In genomic region chr17:15351487-15351840, GRCh38 we compare ENCODE assay signal across 16 cellular contexts. TPM values are rescaled to one million over a fixed set of nuclear protein-coding genes. Genes with fewer than 3 reads are reported as not detected.
DNase-seq lines count a peak whose midpoint lies in the region; ATAC-seq and TF ChIP-seq lines count a peak whose summit lies in the region.
"Had no signal": no experiment of that assay in that cellular context is flagged by ENCODE, and none has a peak within 500 bp of the region (broad histone marks: within the 10 kb centered on the region; RNA-seq: fewer than 3 reads in every experiment).

No MANE protein-coding gene starts in this region.

- no peak overlapping the region for H3K27ac Mint-ChIP-seq in CD8-positive, alpha-beta T cell
- no peak overlapping the region for H3K27ac Mint-ChIP-seq in CD14-positive monocyte

- no peaks in the 10 kb centered on the region for H3K9me3 Mint-ChIP-seq in CD8-positive, alpha-beta T cell
- peaks cover 0 to 9% (median 3%) of the 10 kb centered on the region in 7 donors for H3K9me3 Mint-ChIP-seq in CD14-positive monocyte
- H3K9me3 Mint-ChIP-seq: neural crest cell had no signal

- H3K36me3 ChIP-seq in sigmoid colon (no peaks in the 10 kb centered on the region), aorta (ENCODE audit: control insufficient read depth in 1 of 2, insufficient read depth in 2 of 2, low read length in 1 of 2) (no peaks in the 10 kb centered on the region)
- no peaks in the 10 kb centered on the region for H3K36me3 ChIP-seq in CD8-positive, alpha-beta T cell (ENCODE audit: insufficient read depth, low read length)

- no peak for TF ChIP-seq CTCF in sigmoid colon (IDR thresholded peaks at IDR 0.05)
- TF ChIP-seq CTCF in CD8-positive, alpha-beta T cell (IDR thresholded peaks at IDR 0.05): no peak
- TF ChIP-seq CTCF in CD14-positive monocyte (IDR thresholded peaks at IDR 0.05): no peak

- WGBS in sigmoid colon, 2 donors: 73 to 88% methylated on average over 4 of the region's 4 CpGs
- 49 to 59% methylated on average over 4 of the region's 4 CpGs for WGBS in aorta, 2 donors

- H3K9me3 ChIP-seq in sigmoid colon (no peaks in the 10 kb centered on the region), aorta (ENCODE audit: control insufficient read depth, low read length) (peaks cover 3% of the 10 kb centered on the region)
- no peaks in the 10 kb centered on the region for H3K9me3 ChIP-seq in CD8-positive, alpha-beta T cell (ENCODE audit: low read length)

- no peak for TF ChIP-seq POLR2A in sigmoid colon (IDR thresholded peaks at IDR 0.05)

- H3K36me3 Mint-ChIP-seq in CD8-positive, alpha-beta T cell: no peaks in the 10 kb centered on the region
- no peaks in the 10 kb centered on the region for H3K36me3 Mint-ChIP-seq in CD14-positive monocyte

- peak; percentile 27 for ATAC-seq in Right ventricle myocardium inferior
- no peak for ATAC-seq in left cardiac atrium
- peak; percentile 56 for ATAC-seq in aorta (ENCODE audit: low FRiP score)
- no peak for ATAC-seq in CD8-positive, alpha-beta T cell

- H3K4me1 ChIP-seq in sigmoid colon (peaks cover 0 to 54% (median 34%) of the 10 kb centered on the region in 4 donors), aorta (ENCODE audit: control insufficient read depth in 1 of 2, insufficient read depth in 2 of 2, low read length in 2 of 2) (no peaks in the 10 kb centered on the region)
- no peaks in the 10 kb centered on the region for H3K4me1 ChIP-seq in CD8-positive, alpha-beta T cell (ENCODE audit: insufficient read depth, low read length)

- DNase-seq in Right ventricle myocardium inferior (ENCODE audit: missing footprints): no peak
- no peak for DNase-seq in left cardiac atrium
- DNase-seq in islet precursor cell: peak; percentile 96
- no peak for DNase-seq in sigmoid colon
- no peak for DNase-seq in aorta
- DNase-seq in CD8-positive, alpha-beta T cell: no peak
- DNase-seq in CD14-positive monocyte (ENCODE audit: low spot score): no peak
- no peak for DNase-seq in posterior cingulate gyrus
- DNase-seq: 8988T; C1 segment of cervical spinal cord; DMS 273 treated with DMSO at 0.1 percent for 48 hours; NCI-H1930; NCI-H446 treated with DMSO at 0.1 percent for 48 hours; stimulated activated CD4-positive, alpha-beta T cell treated with anti-CD3 and anti-CD28 coated beads, Interleukin-2, amount 100 ng/mL, for 48 hours had no signal

- H3K4me3 Mint-ChIP-seq in CD8-positive, alpha-beta T cell: no peak overlapping the region
- H3K4me3 Mint-ChIP-seq in CD14-positive monocyte: no peak overlapping the region
- H3K4me3 Mint-ChIP-seq: neural crest cell had no signal

- no peaks in the 10 kb centered on the region for H3K4me1 Mint-ChIP-seq in CD8-positive, alpha-beta T cell (ENCODE audit: low read depth)
- peaks cover 2% of the 10 kb centered on the region for H3K4me1 Mint-ChIP-seq in CD14-positive monocyte
- H3K4me1 Mint-ChIP-seq: neural crest cell had no signal

- TF ChIP-seq EP300 in sigmoid colon (IDR thresholded peaks at IDR 0.05): no peak

- H3K4me3 ChIP-seq in sigmoid colon: no peak overlapping the region
- H3K4me3 ChIP-seq in aorta (ENCODE audit: low read length in 2 of 2): no peak overlapping the region
- H3K4me3 ChIP-seq in CD8-positive, alpha-beta T cell (ENCODE audit: low read depth, low read length): no peak overlapping the region
- H3K4me3 ChIP-seq: lung had no signal

- peaks cover 59% of the 10 kb centered on the region for H3K27me3 Mint-ChIP-seq in CD8-positive, alpha-beta T cell (ENCODE audit: low read depth)
- peaks cover 7 to 21% (median 8%) of the 10 kb centered on the region in 3 donors for H3K27me3 Mint-ChIP-seq in CD14-positive monocyte (ENCODE audit: low read depth in 3 of 3)

- POLR2A ChIA-PET in CD8-positive, alpha-beta T cell (lab: Charles Lee): no interaction called here

- H3K27me3 ChIP-seq in sigmoid colon (no peaks in the 10 kb centered on the region), aorta (ENCODE audit: control insufficient read depth in 1 of 2, insufficient read depth in 2 of 2, low read length in 1 of 2) (no peaks in the 10 kb centered on the region)
- H3K27me3 ChIP-seq in CD8-positive, alpha-beta T cell (ENCODE audit: insufficient read depth, low read length): no peaks in the 10 kb centered on the region

- CTCF ChIA-PET in CD8-positive, alpha-beta T cell (lab: Charles Lee): no interaction called here

- intact Hi-C loops in Right ventricle myocardium inferior (cut with DNase I) (no loop called here), left cardiac atrium (cut with DNase I) (no loop called here), sigmoid colon (cut with DNase I) (loop anchor here (1.0 to 10.0 kb wide), 7 partner anchors 41 to 573 kb away; no protein-coding TSS in a partner anchor), aorta (cut with DNase I) (no loop called here), CD14-positive monocyte (cut with micrococcal nuclease) (no loop called here), posterior cingulate gyrus (cut with DNase I) (no loop called here)
- intact Hi-C loops in CD8-positive, alpha-beta T cell (cut with DNase I, micrococcal nuclease): no loop called here

- H3K27ac ChIP-seq in sigmoid colon (peak overlapping the region; percentile 71 to 91 (median 88)), aorta (ENCODE audit: low read depth in 1 of 2, low read length in 2 of 2) (no peak overlapping the region)
- H3K27ac ChIP-seq in CD8-positive, alpha-beta T cell (ENCODE audit: low read depth, low read length): no peak overlapping the region

RNA-seq across cellular contexts. Expression of gene TEKT3, which starts 10.1 kb away (rescaled TPM):
- total RNA-seq in Right ventricle myocardium inferior (0.51 TPM), left cardiac atrium (under 1 TPM; 0.76 to 0.80 TPM), sigmoid colon (1 to 10 TPM in 1 of 4 donors, not detected in 3; 1.8 TPM), aorta (1 to 10 TPM; 1.9 to 2.5 TPM)
- polyA plus RNA-seq in sigmoid colon (under 1 TPM in 1 of 3 donors, not detected in 2; 0.26 TPM), aorta (1 to 10 TPM in 1 of 2 donors, not detected in 1; 3.0 TPM), CD14-positive monocyte (not detected)
- total RNA-seq in CD8-positive, alpha-beta T cell: under 1 TPM in 1 of 2 experiments, not detected in 1; 0.28 TPM

Comparison
In these comparisons a context has a peak if more than half of its experiments do, and no peak if none do; other contexts are left out.
1. ATAC-seq: peak in Right ventricle myocardium inferior (single experiment) and aorta (single experiment); none in left cardiac atrium (0 of 2) and CD8-positive, alpha-beta T cell (single experiment).
2. H3K27ac ChIP-seq: peak in sigmoid colon (4 of 4); none in aorta (0 of 2) and CD8-positive, alpha-beta T cell (single experiment).